8 cellular contexts compared by ENCODE assay signal in the genomic region with DNA sequence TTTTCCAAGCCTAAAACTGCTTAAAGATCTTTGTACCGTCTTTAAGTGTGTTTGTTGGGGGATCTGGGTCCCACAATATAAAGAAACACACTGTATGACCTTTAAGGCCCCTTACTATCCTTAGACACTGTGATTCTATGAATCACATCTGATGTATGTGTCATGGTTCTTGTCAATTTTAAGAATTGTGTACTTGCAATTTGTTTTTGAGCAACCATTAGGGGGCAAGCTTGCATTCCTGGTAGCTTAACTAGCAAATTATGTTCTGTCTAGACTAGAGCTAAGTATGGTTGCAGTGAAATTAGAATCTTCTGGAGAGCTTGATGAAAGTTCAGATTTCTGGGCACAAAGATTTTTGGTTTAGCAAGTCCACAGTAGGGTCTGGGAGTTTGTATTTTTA.
DNase-seq lines count a peak whose midpoint lies in the region; ATAC-seq and TF ChIP-seq lines count a peak whose summit lies in the region.

No MANE protein-coding gene starts in this region.

- no peak overlapping the region for H3K27ac Mint-ChIP-seq in WTC11

- POLR2A ChIA-PET in WTC11 (lab: Charles Lee), result no interaction called here

- WGBS in sigmoid colon, 2 donors, result 74 to 81% methylated on average over 1 of the region's 1 CpG

- ATAC-seq in WTC11 (peak; percentile 66), HG02588 (IDR thresholded peaks at IDR 0.05; ENCODE audit: unreplicated experiment) (no peak), HG02763 (IDR thresholded peaks at IDR 0.05; ENCODE audit: unreplicated experiment) (no peak)

- H3K4me3 Mint-ChIP-seq in WTC11, result no peak overlapping the region

- no peaks in the 10 kb centered on the region; the same call in 1 of the 2 replicates for H3K27me3 Mint-ChIP-seq in WTC11 (ENCODE audit: low read depth)

- H3K4me3 ChIP-seq in MG63 (no peak overlapping the region), sigmoid colon (no peak overlapping the region)

- no peak for TF ChIP-seq POLR2A in sigmoid colon (IDR thresholded peaks at IDR 0.05)

- no peaks in the 10 kb centered on the region for H3K27me3 ChIP-seq in MG63
- H3K27me3 ChIP-seq in sigmoid colon, result no peaks in the 10 kb centered on the region

- intact Hi-C loops in sigmoid colon (cut with DNase I), result no loop called here

- H3K9me3 Mint-ChIP-seq in WTC11, result peaks cover 4% of the 10 kb centered on the region

- no peaks in the 10 kb centered on the region for H3K36me3 ChIP-seq in MG63
- H3K36me3 ChIP-seq in sigmoid colon, result peaks cover 0 to 4% (median 0%) of the 10 kb centered on the region in 4 donors

- H3K9me3 ChIP-seq in MG63, result no peaks in the 10 kb centered on the region
- no peaks in the 10 kb centered on the region for H3K9me3 ChIP-seq in sigmoid colon

- H3K27ac ChIP-seq in sigmoid colon, result no peak overlapping the region

- H3K4me1 Mint-ChIP-seq in WTC11, result no peaks in the 10 kb centered on the region

- H3K4me1 ChIP-seq in sigmoid colon, result peaks cover 0 to 29% (median 23%) of the 10 kb centered on the region in 4 donors

- CTCF ChIA-PET in WTC11 (lab: Charles Lee), result interaction anchor here (0.6 to 3.1 kb wide), 8 partner anchors 9 to 435 kb away, joined by 3 to 17 read pairs (median 4); no protein-coding TSS in a partner anchor

- TF ChIP-seq CTCF in GM20000 (IDR thresholded peaks at IDR 0.05; ENCODE audit: extremely low read depth, missing control alignments) (peak; percentile 41), WTC11 (IDR thresholded peaks at IDR 0.05) (no peak), sigmoid colon (IDR thresholded peaks at IDR 0.05) (peak in 2 of 4 experiments; percentile 15 to 19)

- DNase-seq in Daoy (ENCODE audit: low read depth) (peak; percentile 60), GM20000 (ENCODE audit: low spot score) (peak; percentile 14), MG63 (peak; percentile 17), WTC11 (ENCODE audit: low spot score) (no peak), kidney glomerular epithelial cell (lab: John Stamatoyannopoulos, UW) (peak; percentile 51), sigmoid colon (no peak)

- H3K36me3 Mint-ChIP-seq in WTC11, result peaks cover 3% of the 10 kb centered on the region; the same call in 1 of the 2 replicates

- no peak for TF ChIP-seq EP300 in sigmoid colon (IDR thresholded peaks at IDR 0.05)

TF ChIP-seq in WTC11, 78 proteins besides CTCF, POLR2A, EP300 and RAD21:
- TF ChIP-seq, protein P1, sequence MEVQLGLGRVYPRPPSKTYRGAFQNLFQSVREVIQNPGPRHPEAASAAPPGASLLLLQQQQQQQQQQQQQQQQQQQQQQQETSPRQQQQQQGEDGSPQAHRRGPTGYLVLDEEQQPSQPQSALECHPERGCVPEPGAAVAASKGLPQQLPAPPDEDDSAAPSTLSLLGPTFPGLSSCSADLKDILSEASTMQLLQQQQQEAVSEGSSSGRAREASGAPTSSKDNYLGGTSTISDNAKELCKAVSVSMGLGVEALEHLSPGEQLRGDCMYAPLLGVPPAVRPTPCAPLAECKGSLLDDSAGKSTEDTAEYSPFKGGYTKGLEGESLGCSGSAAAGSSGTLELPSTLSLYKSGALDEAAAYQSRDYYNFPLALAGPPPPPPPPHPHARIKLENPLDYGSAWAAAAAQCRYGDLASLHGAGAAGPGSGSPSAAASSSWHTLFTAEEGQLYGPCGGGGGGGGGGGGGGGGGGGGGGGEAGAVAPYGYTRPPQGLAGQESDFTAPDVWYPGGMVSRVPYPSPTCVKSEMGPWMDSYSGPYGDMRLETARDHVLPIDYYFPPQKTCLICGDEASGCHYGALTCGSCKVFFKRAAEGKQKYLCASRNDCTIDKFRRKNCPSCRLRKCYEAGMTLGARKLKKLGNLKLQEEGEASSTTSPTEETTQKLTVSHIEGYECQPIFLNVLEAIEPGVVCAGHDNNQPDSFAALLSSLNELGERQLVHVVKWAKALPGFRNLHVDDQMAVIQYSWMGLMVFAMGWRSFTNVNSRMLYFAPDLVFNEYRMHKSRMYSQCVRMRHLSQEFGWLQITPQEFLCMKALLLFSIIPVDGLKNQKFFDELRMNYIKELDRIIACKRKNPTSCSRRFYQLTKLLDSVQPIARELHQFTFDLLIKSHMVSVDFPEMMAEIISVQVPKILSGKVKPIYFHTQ (CRISPR knock-in tag; IDR thresholded peaks at IDR 0.05), result no peak
- TF ChIP-seq ZBTB21 (CRISPR knock-in tag; IDR thresholded peaks at IDR 0.05; ENCODE audit: borderline replicate concordance), result no peak
- no peak for TF ChIP-seq FOXP1 (CRISPR knock-in tag; IDR thresholded peaks at IDR 0.05; ENCODE audit: borderline replicate concordance)
- TF ChIP-seq, protein P2, sequence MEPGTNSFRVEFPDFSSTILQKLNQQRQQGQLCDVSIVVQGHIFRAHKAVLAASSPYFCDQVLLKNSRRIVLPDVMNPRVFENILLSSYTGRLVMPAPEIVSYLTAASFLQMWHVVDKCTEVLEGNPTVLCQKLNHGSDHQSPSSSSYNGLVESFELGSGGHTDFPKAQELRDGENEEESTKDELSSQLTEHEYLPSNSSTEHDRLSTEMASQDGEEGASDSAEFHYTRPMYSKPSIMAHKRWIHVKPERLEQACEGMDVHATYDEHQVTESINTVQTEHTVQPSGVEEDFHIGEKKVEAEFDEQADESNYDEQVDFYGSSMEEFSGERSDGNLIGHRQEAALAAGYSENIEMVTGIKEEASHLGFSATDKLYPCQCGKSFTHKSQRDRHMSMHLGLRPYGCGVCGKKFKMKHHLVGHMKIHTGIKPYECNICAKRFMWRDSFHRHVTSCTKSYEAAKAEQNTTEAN (CRISPR knock-in tag; IDR thresholded peaks at IDR 0.05), result no peak
- TF ChIP-seq TCF7 (CRISPR knock-in tag; IDR thresholded peaks at IDR 0.05; ENCODE audit: low read depth), result no peak
- TF ChIP-seq MYBL2 (CRISPR knock-in tag; IDR thresholded peaks at IDR 0.05), result no peak
- TF ChIP-seq ZNF671 (CRISPR knock-in tag; IDR thresholded peaks at IDR 0.05), result no peak
- no peak for TF ChIP-seq CREB1 (CRISPR knock-in tag; IDR thresholded peaks at IDR 0.05)
- no peak for TF ChIP-seq ZNF263 (CRISPR knock-in tag; IDR thresholded peaks at IDR 0.05; ENCODE audit: low read depth)
- TF ChIP-seq, protein P3, sequence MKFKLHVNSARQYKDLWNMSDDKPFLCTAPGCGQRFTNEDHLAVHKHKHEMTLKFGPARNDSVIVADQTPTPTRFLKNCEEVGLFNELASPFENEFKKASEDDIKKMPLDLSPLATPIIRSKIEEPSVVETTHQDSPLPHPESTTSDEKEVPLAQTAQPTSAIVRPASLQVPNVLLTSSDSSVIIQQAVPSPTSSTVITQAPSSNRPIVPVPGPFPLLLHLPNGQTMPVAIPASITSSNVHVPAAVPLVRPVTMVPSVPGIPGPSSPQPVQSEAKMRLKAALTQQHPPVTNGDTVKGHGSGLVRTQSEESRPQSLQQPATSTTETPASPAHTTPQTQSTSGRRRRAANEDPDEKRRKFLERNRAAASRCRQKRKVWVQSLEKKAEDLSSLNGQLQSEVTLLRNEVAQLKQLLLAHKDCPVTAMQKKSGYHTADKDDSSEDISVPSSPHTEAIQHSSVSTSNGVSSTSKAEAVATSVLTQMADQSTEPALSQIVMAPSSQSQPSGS (CRISPR knock-in tag; IDR thresholded peaks at IDR 0.05; ENCODE audit: borderline replicate concordance, low read depth), result no peak
- TF ChIP-seq, protein P4, sequence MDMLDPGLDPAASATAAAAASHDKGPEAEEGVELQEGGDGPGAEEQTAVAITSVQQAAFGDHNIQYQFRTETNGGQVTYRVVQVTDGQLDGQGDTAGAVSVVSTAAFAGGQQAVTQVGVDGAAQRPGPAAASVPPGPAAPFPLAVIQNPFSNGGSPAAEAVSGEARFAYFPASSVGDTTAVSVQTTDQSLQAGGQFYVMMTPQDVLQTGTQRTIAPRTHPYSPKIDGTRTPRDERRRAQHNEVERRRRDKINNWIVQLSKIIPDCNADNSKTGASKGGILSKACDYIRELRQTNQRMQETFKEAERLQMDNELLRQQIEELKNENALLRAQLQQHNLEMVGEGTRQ (CRISPR knock-in tag; IDR thresholded peaks at IDR 0.05), result no peak
- no peak for TF ChIP-seq PRRX2 (CRISPR knock-in tag; IDR thresholded peaks at IDR 0.05)
- TF ChIP-seq, protein P5, sequence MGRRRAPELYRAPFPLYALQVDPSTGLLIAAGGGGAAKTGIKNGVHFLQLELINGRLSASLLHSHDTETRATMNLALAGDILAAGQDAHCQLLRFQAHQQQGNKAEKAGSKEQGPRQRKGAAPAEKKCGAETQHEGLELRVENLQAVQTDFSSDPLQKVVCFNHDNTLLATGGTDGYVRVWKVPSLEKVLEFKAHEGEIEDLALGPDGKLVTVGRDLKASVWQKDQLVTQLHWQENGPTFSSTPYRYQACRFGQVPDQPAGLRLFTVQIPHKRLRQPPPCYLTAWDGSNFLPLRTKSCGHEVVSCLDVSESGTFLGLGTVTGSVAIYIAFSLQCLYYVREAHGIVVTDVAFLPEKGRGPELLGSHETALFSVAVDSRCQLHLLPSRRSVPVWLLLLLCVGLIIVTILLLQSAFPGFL (CRISPR knock-in tag; IDR thresholded peaks at IDR 0.05; ENCODE audit: borderline replicate concordance), result no peak
- no peak for TF ChIP-seq SMAD4 (CRISPR knock-in tag; IDR thresholded peaks at IDR 0.05)
- no peak for TF ChIP-seq OVOL2 (CRISPR knock-in tag; IDR thresholded peaks at IDR 0.05; ENCODE audit: borderline replicate concordance)
- TF ChIP-seq EMX1 (CRISPR knock-in tag; IDR thresholded peaks at IDR 0.05), result no peak
- TF ChIP-seq NR3C1 (CRISPR knock-in tag; conservative IDR thresholded peaks at IDR 0.05; ENCODE audit: low read depth), result no peak

Comparison
In these comparisons a context has a peak if more than half of its experiments do, and no peak if none do; other contexts are left out.
1. DNase-seq: peak in Daoy (single experiment), GM20000 (single experiment), MG63 (single experiment) and kidney glomerular epithelial cell (single experiment); none in WTC11 (single experiment) and sigmoid colon (single experiment).